Comparison of ENCODE assay signal across 8 cellular contexts in genomic region chr20:34705008-34705382, GRCh38. TPM values are rescaled to one million over a fixed set of nuclear protein-coding genes. Genes with fewer than 3 reads are reported as not detected.
DNase-seq lines count a peak whose midpoint lies in the region; TF ChIP-seq lines count a peak whose summit lies in the region.

No MANE protein-coding gene starts in this region.

- DNase-seq in H7 = no peak
- no peak for DNase-seq in SK-N-SH
- DNase-seq in fibroblast of pulmonary artery (ENCODE audit: low read depth) = no peak
- no peak for DNase-seq in skeletal muscle cell (ENCODE audit: low read depth)
- no peak for DNase-seq in erythroblast (lab: John Stamatoyannopoulos, UW)
- DNase-seq in cortex of kidney (lab: John Stamatoyannopoulos, UW) = no peak
- no peak for DNase-seq in NCI-H2107 (lab: John Stamatoyannopoulos, UW)
- DNase-seq in AG20443 (ENCODE audit: low spot score) = no peak

- peak overlapping the region; percentile 98 for H3K9ac ChIP-seq in SK-N-SH

- TF ChIP-seq POLR2A in erythroblast (IDR thresholded peaks at IDR 0.05; ENCODE audit: low read length) = no peak

- TF ChIP-seq CTCF in SK-N-SH (IDR thresholded peaks at IDR 0.05) (no peak), fibroblast of pulmonary artery (IDR thresholded peaks at IDR 0.05; ENCODE audit: low read length, missing control alignments) (no peak)

- no peaks in the 10 kb centered on the region for H3K9me2 ChIP-seq in SK-N-SH

- H3K79me2 ChIP-seq in SK-N-SH (ENCODE audit: insufficient read depth) = no peaks in the 10 kb centered on the region

- TF ChIP-seq EP300 in SK-N-SH (IDR thresholded peaks at IDR 0.05; ENCODE audit: borderline replicate concordance in 1 of 2, low read depth in 1 of 2, low read length in 1 of 2) = no peak

- POLR2A ChIA-PET in SK-N-SH (lab: Yijun Ruan, JAX) = no interaction called here

- peak overlapping the region; percentile 89 for H3K4me2 ChIP-seq in SK-N-SH

- H3K4me1 ChIP-seq in SK-N-SH (ENCODE audit: control insufficient read depth in 1 of 2, insufficient read depth in 2 of 2, low read depth in 1 of 2, low read length in 1 of 2) = peaks cover 8 to 22% of the 10 kb centered on the region in 2 experiments; a peak in 3 of 4 replicates

- TF ChIP-seq RAD21 in SK-N-SH (IDR thresholded peaks at IDR 0.05; ENCODE audit: low read length) = no peak

- peak overlapping the region; percentile 88; the same call in 1 of the 2 replicates for H2AFZ ChIP-seq in SK-N-SH (ENCODE audit: low read depth)

- H3K27ac ChIP-seq in SK-N-SH (ENCODE audit: low read depth in 2 of 2, low read length in 1 of 2) = peak overlapping the region; percentile 86 to 94

- WGBS in SK-N-SH (ENCODE audit: low lambda C conversion rate) = 41% methylated on average over 5 of the region's 5 CpGs

- H3K9me3 ChIP-seq in SK-N-SH = no peaks in the 10 kb centered on the region

- CTCF ChIA-PET in SK-N-SH (lab: Yijun Ruan, JAX) = interaction anchor here (0.6 to 2.1 kb wide), 5 partner anchors 10 to 392 kb away, joined by 3 to 9 read pairs (median 3); partner anchors contain the start of gene MAP1LC3A

- H4K20me1 ChIP-seq in SK-N-SH (ENCODE audit: insufficient read depth) = no peaks in the 10 kb centered on the region

- peak overlapping the region; percentile 90 for H3K4me3 ChIP-seq in H7 (ENCODE audit: insufficient read depth, low read depth, low read length)
- peak overlapping the region; percentile 84 to 92 for H3K4me3 ChIP-seq in SK-N-SH (ENCODE audit: low read depth in 2 of 2, low read length in 1 of 2)
- peak overlapping the region; percentile 74 for H3K4me3 ChIP-seq in fibroblast of pulmonary artery (replicated peaks; ENCODE audit: low read depth, low read length)
- peak overlapping the region; percentile 81 for H3K4me3 ChIP-seq in skeletal muscle cell (ENCODE audit: low read depth, low read length)

- H3K36me3 ChIP-seq in H7 (replicated peaks; ENCODE audit: control insufficient read depth, insufficient read depth, low read length) = no peaks in the 10 kb centered on the region
- H3K36me3 ChIP-seq in SK-N-SH (replicated peaks in 1 of 2; ENCODE audit: control insufficient read depth in 1 of 2, insufficient read depth in 2 of 2, low read length in 1 of 2) = peaks cover 0 to 4% of the 10 kb centered on the region in 2 experiments

- H3K27me3 ChIP-seq in H7 (ENCODE audit: control insufficient read depth, insufficient read depth, low read length) (peaks cover 14% of the 10 kb centered on the region), SK-N-SH (ENCODE audit: insufficient read depth) (no peaks in the 10 kb centered on the region)

- H3F3A ChIP-seq in SK-N-SH (replicated peaks; ENCODE audit: insufficient read depth) = peaks cover 17% of the 10 kb centered on the region

TF ChIP-seq in SK-N-SH, 30 proteins besides CTCF, POLR2A, EP300 and RAD21:
- TF ChIP-seq ZBTB33 (IDR thresholded peaks at IDR 0.05; ENCODE audit: borderline replicate concordance, low read depth) (no peak), FOXM1 (IDR thresholded peaks at IDR 0.05; ENCODE audit: low read depth) (no peak), GATA2 (CRISPR knock-in tag; IDR thresholded peaks at IDR 0.05) (no peak), SIN3A (IDR thresholded peaks at IDR 0.05; ENCODE audit: borderline replicate concordance, low read depth, low read length) (no peak), FOSL2 (IDR thresholded peaks at IDR 0.05; ENCODE audit: borderline replicate concordance, low read depth) (no peak), RCOR1 (IDR thresholded peaks at IDR 0.05; ENCODE audit: low read length) (no peak), FOXJ3 (CRISPR knock-in tag; IDR thresholded peaks at IDR 0.05) (no peak), TCF12 (IDR thresholded peaks at IDR 0.05) (no peak), USF2 (IDR thresholded peaks at IDR 0.05; ENCODE audit: borderline replicate concordance, low read depth, low read length) (no peak), MXI1 (IDR thresholded peaks at IDR 0.05; ENCODE audit: low read depth, low read length) (no peak), RFX5 (IDR thresholded peaks at IDR 0.05; ENCODE audit: low read length) (no peak), IRF3 (IDR thresholded peaks at IDR 0.05; ENCODE audit: low read depth, low read length) (no peak)

RNA-seq across cellular contexts. Expression of gene TP53INP2, which starts 0.9 kb away (rescaled TPM):
- 2.2 and 2.4 TPM in 2 replicates for total RNA-seq in H7 (2014; rRNA removed; shearing (Covaris generic))
- 4.9 and 6.4 TPM in 2 replicates for polyA plus RNA-seq in SK-N-SH (2012; rRNA removed)
- 6.0 and 7.1 TPM in 2 replicates for polyA plus RNA-seq in SK-N-SH (2012; cell fraction: cytosol; rRNA removed)
- polyA plus RNA-seq in SK-N-SH (2012; cell fraction: nucleus; rRNA removed) = 13.3 and 21.4 TPM in 2 replicates

RNA-seq across cellular contexts. Expression of gene PIGU, which starts 28.1 kb away (rescaled TPM):
- total RNA-seq in H7 (2014; rRNA removed; shearing (Covaris generic)) = 28.6 and 32.9 TPM in 2 replicates
- 40.3 and 49.3 TPM in 2 replicates for polyA plus RNA-seq in SK-N-SH (2012; rRNA removed)
- 38.3 and 46.8 TPM in 2 replicates for polyA plus RNA-seq in SK-N-SH (2012; cell fraction: cytosol; rRNA removed)
- 16.2 and 29.8 TPM in 2 replicates for polyA plus RNA-seq in SK-N-SH (2012; cell fraction: nucleus; rRNA removed)
